12 cellular contexts compared by ENCODE assay signal in the genomic region with DNA sequence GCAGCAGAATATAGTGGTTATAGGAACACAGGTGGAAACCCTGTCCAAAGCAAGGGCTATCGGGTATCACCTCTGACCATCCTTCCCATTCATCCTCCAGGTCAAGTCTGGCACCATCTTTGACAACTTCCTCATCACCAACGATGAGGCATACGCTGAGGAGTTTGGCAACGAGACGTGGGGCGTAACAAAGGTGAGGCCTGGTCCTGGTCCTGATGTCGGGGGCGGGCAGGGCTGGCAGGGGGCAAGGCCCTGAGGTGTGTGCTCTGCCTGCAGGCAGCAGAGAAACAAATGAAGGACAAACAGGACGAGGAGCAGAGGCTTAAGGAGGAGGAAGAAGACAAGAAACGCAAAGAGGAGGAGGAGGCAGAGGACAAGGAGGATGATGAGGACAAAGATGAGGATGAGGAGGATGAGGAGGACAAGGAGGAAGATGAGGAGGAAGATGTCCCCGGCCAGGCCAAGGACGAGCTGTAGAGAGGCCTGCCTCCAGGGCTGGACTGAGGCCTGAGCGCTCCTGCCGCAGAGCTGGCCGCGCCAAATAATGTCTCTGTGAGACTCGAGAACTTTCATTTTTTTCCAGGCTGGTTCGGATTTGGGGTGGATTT. TPM values are rescaled to one million over a fixed set of nuclear protein-coding genes. Genes with fewer than 3 reads are reported as not detected.
DNase-seq lines count a peak whose midpoint lies in the region; ATAC-seq and TF ChIP-seq lines count a peak whose summit lies in the region.
"Had no signal": no experiment of that assay in that cellular context is flagged by ENCODE, and none has a peak within 500 bp of the region (broad histone marks: within the 10 kb centered on the region; RNA-seq: fewer than 3 reads in every experiment).

No MANE protein-coding gene starts in this region.

- DNase-seq in activated T-cell treated with anti-CD3 and anti-CD28 coated beads, Interleukin-2, amount 50 U/mL, for 24 hours = no peak
- no peak for DNase-seq in activated T-cell treated with anti-CD3 and anti-CD28 coated beads, Interleukin-2, amount 50 U/mL, for 1 hour
- DNase-seq in OCI-LY7 (ENCODE audit: low spot score) (no peak), sigmoid colon (no peak), activated gamma-delta T cell (lab: John Stamatoyannopoulos, UW) (no peak), WERI-Rb-1 (no peak)
- DNase-seq in effector memory CD8-positive, alpha-beta T cell = no peak
- DNase-seq: anterior cingulate cortex, MG63, NCI-H526 had no signal

- H3K36me3 Mint-ChIP-seq in activated T-cell treated with anti-CD3 and anti-CD28 coated beads, Interleukin-2, amount 50 U/mL, for 24 hours (ENCODE audit: low read depth) = peaks cover 97% of the 10 kb centered on the region
- H3K36me3 Mint-ChIP-seq in effector memory CD8-positive, alpha-beta T cell (ENCODE audit: insufficient read depth) = peaks cover 86% of the 10 kb centered on the region

- H3K27me3 Mint-ChIP-seq in activated T-cell treated with anti-CD3 and anti-CD28 coated beads, Interleukin-2, amount 50 U/mL, for 24 hours = no peaks in the 10 kb centered on the region
- H3K27me3 Mint-ChIP-seq in effector memory CD8-positive, alpha-beta T cell = no peaks in the 10 kb centered on the region

- peaks cover 90% of the 10 kb centered on the region for H3K36me3 ChIP-seq in OCI-LY7 (ENCODE audit: insufficient read depth, low read length)
- peaks cover 41 to 65% (median 47%) of the 10 kb centered on the region in 4 donors for H3K36me3 ChIP-seq in sigmoid colon
- peaks cover 92% of the 10 kb centered on the region for H3K36me3 ChIP-seq in WERI-Rb-1

- H3K4me3 Mint-ChIP-seq in activated T-cell treated with anti-CD3 and anti-CD28 coated beads, Interleukin-2, amount 50 U/mL, for 24 hours = peak overlapping the region; percentile 98
- H3K4me3 Mint-ChIP-seq in effector memory CD8-positive, alpha-beta T cell = peak overlapping the region in 1 of 2 donors; percentile 38

- H4K20me1 ChIP-seq in OCI-LY7 (ENCODE audit: insufficient read depth, low read length) = peaks cover 37% of the 10 kb centered on the region

- no peak for ATAC-seq in effector memory CD8-positive, alpha-beta T cell (replicated peaks)
- ATAC-seq in GM21390 (IDR thresholded peaks at IDR 0.05; ENCODE audit: unreplicated experiment) = no peak

- CTCF ChIA-PET in OCI-LY7 (lab: Charles Lee; ENCODE audit: unreplicated experiment) = interaction anchor here (0.5 kb wide), 1 partner anchor 34 kb away, joined by 3 read pairs; no protein-coding TSS in a partner anchor

- no peaks in the 10 kb centered on the region for H3K9me3 ChIP-seq in OCI-LY7 (ENCODE audit: low read length)
- no peaks in the 10 kb centered on the region for H3K9me3 ChIP-seq in sigmoid colon
- H3K9me3 ChIP-seq in WERI-Rb-1 (ENCODE audit: severe bottlenecking) = no peaks in the 10 kb centered on the region
- H3K9me3 ChIP-seq: MG63 had no signal

- TF ChIP-seq POLR2A in sigmoid colon (IDR thresholded peaks at IDR 0.05) = no peak

- intact Hi-C loops in OCI-LY7 (cut with micrococcal nuclease; ENCODE audit: unreplicated experiment) = no loop called here
- intact Hi-C loops in sigmoid colon (cut with DNase I) = no loop called here

- peaks cover 87% of the 10 kb centered on the region for H3K4me1 Mint-ChIP-seq in activated T-cell treated with anti-CD3 and anti-CD28 coated beads, Interleukin-2, amount 50 U/mL, for 24 hours (ENCODE audit: low read depth)
- H3K4me1 Mint-ChIP-seq in effector memory CD8-positive, alpha-beta T cell (ENCODE audit: low read depth in 2 of 2) = peaks cover 37 to 52% of the 10 kb centered on the region in 2 donors

- H3K27me3 ChIP-seq in sigmoid colon = no peaks in the 10 kb centered on the region
- no peaks in the 10 kb centered on the region for H3K27me3 ChIP-seq in WERI-Rb-1 (ENCODE audit: insufficient read depth, low read depth, severe bottlenecking)
- H3K27me3 ChIP-seq: MG63 had no signal

- WGBS in sigmoid colon, 2 donors = 81 to 84% methylated on average over 18 of the region's 18 CpGs

- H3K27ac Mint-ChIP-seq in activated T-cell treated with anti-CD3 and anti-CD28 coated beads, Interleukin-2, amount 50 U/mL, for 24 hours = peak overlapping the region; percentile 96
- H3K27ac Mint-ChIP-seq in effector memory CD8-positive, alpha-beta T cell = peak overlapping the region; percentile 92 to 98

- no peak for TF ChIP-seq EP300 in sigmoid colon (IDR thresholded peaks at IDR 0.05)

- H2AFZ ChIP-seq in OCI-LY7 (ENCODE audit: low read length) = no peak overlapping the region

- peak overlapping the region; percentile 58 for H3K4me2 ChIP-seq in OCI-LY7 (ENCODE audit: low read length)

- POLR2A ChIA-PET in OCI-LY7 (lab: Charles Lee) = no interaction called here

- peak overlapping the region; percentile 51 for H3K27ac ChIP-seq in OCI-LY7 (ENCODE audit: low read depth, low read length, poor library complexity, severe bottlenecking)
- H3K27ac ChIP-seq in sigmoid colon = peak overlapping the region in 3 of 4 donors; percentile 9 to 99 (median 35)
- no peak overlapping the region for H3K27ac ChIP-seq in WERI-Rb-1

- H3K9me2 ChIP-seq in OCI-LY7 (ENCODE audit: insufficient read depth, low read length) = no peaks in the 10 kb centered on the region

- TSS peak; percentile 24 for BruUV-seq in OCI-LY7 (replicated peaks; lab: Mats Ljungman, UMichigan)

- H3K9me3 Mint-ChIP-seq in activated T-cell treated with anti-CD3 and anti-CD28 coated beads, Interleukin-2, amount 50 U/mL, for 24 hours = no peaks in the 10 kb centered on the region
- H3K9me3 Mint-ChIP-seq in effector memory CD8-positive, alpha-beta T cell = no peaks in the 10 kb centered on the region

- TF ChIP-seq CTCF in OCI-LY7 (conservative IDR thresholded peaks at IDR 0.05; ENCODE audit: low read length) = no peak
- TF ChIP-seq CTCF in sigmoid colon (IDR thresholded peaks at IDR 0.05) = no peak
- TF ChIP-seq CTCF in WERI-Rb-1 (IDR thresholded peaks at IDR 0.05; ENCODE audit: low read depth, low read length) = no peak

- H3K4me3 ChIP-seq in OCI-LY7 (ENCODE audit: low read depth, low read length, poor library complexity, severe bottlenecking) (peak overlapping the region; percentile 20), sigmoid colon (no peak overlapping the region), WERI-Rb-1 (ENCODE audit: low read depth, low read length) (no peak overlapping the region)
- H3K4me3 ChIP-seq: MG63 had no signal

- H3K4me1 ChIP-seq in OCI-LY7 (ENCODE audit: insufficient read depth, low read length, poor library complexity, severe bottlenecking) (peaks cover 69% of the 10 kb centered on the region), sigmoid colon (peaks cover 0 to 69% (median 40%) of the 10 kb centered on the region in 4 donors)

- H3K79me2 ChIP-seq in OCI-LY7 (ENCODE audit: insufficient read depth, low read depth, low read length) = peaks cover 62% of the 10 kb centered on the region

RNA-seq across cellular contexts. Expression of a gene that starts 2.1 kb away (rescaled TPM):
- total RNA-seq in OCI-LY7 (2014; rRNA removed; shearing (Covaris generic)) = 237 and 243 TPM in 2 replicates
- total RNA-seq in OCI-LY7 (2022) (171 and 183 TPM in 2 replicates), sigmoid colon (100 to 1,000 TPM in 3 of 4 donors, 10 to 100 TPM in 1; 98.8 to 133 (median 117) TPM)
- 10 to 100 TPM; 58.7 to 99.3 (median 70.9) TPM for polyA plus RNA-seq in sigmoid colon

RNA-seq across cellular contexts. Expression of a gene that starts 5.1 kb away (rescaled TPM):
- 1,039 and 1,069 TPM in 2 replicates for total RNA-seq in OCI-LY7 (2014; rRNA removed; shearing (Covaris generic))
- total RNA-seq in OCI-LY7 (2022) (398 and 581 TPM in 2 replicates), sigmoid colon (100 to 1,000 TPM; 147 to 260 (median 208) TPM)
- 100 to 1,000 TPM in 2 of 3 donors, 10 to 100 TPM in 1; 70.3 to 717 (median 168) TPM for polyA plus RNA-seq in sigmoid colon

RNA-seq across cellular contexts. Expression of a gene that starts 10.0 kb away (rescaled TPM):
- total RNA-seq in OCI-LY7 (2014; rRNA removed; shearing (Covaris generic)) = 96.1 and 135 TPM in 2 replicates
- total RNA-seq in OCI-LY7 (2022) = 90.7 and 117 TPM in 2 replicates
- 10 to 100 TPM; 21.4 to 33.3 (median 31.7) TPM for total RNA-seq in sigmoid colon
- 10 to 100 TPM; 27.0 to 86.8 (median 29.1) TPM for polyA plus RNA-seq in sigmoid colon

RNA-seq across cellular contexts. Expression of a gene that starts 13.5 kb away (rescaled TPM):
- 29.5 and 43.0 TPM in 2 replicates for total RNA-seq in OCI-LY7 (2014; rRNA removed; shearing (Covaris generic))
- total RNA-seq in OCI-LY7 (2022) (24.7 and 32.4 TPM in 2 replicates), sigmoid colon (10 to 100 TPM; 36.0 to 65.8 (median 53.5) TPM)
- 10 to 100 TPM; 23.6 to 32.1 (median 28.2) TPM for polyA plus RNA-seq in sigmoid colon

RNA-seq across cellular contexts. Expression of a gene that starts 24.4 kb away (rescaled TPM):
- 6.8 and 8.7 TPM in 2 replicates for total RNA-seq in OCI-LY7 (2014; rRNA removed; shearing (Covaris generic))
- 13.8 and 14.5 TPM in 2 replicates for total RNA-seq in OCI-LY7 (2022)
- total RNA-seq in sigmoid colon = not detected
- polyA plus RNA-seq in sigmoid colon = under 1 TPM in 1 of 3 donors, not detected in 2; 0.17 TPM
- total RNA-seq: skeletal muscle tissue had no signal
